Comparison of ENCODE assay signal across 1 cellular context in the genomic region with DNA sequence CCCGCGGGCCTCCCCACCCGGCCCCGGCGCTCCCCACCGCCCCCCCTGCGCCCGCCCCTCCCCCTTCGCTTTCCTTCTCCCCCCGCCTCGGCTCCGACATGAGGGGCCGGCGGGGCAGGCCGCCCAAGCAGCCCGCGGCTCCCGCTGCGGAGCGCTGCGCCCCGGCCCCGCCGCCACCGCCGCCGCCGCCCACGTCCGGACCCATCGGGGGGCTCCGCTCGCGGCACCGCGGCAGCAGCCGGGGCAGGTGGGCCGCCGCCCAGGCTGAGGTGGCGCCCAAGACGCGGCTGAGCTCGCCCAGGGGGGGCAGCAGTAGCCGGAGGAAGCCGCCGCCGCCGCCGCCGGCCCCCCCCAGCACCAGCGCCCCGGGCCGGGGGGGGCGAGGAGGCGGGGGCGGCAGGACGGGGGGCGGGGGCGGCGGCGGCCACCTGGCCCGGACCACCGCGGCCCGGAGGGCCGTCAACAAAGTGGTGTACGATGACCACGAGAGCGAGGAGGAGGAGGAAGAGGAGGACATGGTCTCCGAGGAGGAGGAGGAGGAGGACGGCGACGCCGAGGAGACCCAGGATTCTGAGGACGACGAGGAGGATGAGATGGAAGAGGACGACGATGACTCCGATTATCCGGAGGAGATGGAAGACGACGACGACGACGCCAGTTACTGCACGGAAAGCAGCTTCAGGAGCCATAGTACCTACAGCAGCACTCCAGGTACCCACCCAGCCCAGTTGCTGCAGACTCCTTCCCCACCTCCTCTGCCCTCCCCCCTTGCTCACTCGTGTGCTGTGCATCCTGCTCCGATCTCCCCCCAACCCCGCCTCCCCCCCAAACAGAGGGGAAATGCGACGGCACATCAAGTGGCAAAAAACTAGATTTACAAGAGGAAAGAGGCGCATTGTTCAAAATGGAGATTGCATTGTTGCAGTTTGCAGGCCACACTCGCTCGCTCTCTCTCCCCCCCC.
TF ChIP-seq lines count a peak whose summit lies in the region.
"Not testable (repeated sequence)": the region's sequence is repeated elsewhere in the genome, so short reads cannot be mapped to it uniquely, and the experiment has no call there.

No MANE protein-coding gene starts in this region.

TF ChIP-seq in K562, 482 proteins besides CTCF, POLR2A, EP300 and RAD21 (continued from another document and continues in another):
- TF ChIP-seq, protein P1, sequence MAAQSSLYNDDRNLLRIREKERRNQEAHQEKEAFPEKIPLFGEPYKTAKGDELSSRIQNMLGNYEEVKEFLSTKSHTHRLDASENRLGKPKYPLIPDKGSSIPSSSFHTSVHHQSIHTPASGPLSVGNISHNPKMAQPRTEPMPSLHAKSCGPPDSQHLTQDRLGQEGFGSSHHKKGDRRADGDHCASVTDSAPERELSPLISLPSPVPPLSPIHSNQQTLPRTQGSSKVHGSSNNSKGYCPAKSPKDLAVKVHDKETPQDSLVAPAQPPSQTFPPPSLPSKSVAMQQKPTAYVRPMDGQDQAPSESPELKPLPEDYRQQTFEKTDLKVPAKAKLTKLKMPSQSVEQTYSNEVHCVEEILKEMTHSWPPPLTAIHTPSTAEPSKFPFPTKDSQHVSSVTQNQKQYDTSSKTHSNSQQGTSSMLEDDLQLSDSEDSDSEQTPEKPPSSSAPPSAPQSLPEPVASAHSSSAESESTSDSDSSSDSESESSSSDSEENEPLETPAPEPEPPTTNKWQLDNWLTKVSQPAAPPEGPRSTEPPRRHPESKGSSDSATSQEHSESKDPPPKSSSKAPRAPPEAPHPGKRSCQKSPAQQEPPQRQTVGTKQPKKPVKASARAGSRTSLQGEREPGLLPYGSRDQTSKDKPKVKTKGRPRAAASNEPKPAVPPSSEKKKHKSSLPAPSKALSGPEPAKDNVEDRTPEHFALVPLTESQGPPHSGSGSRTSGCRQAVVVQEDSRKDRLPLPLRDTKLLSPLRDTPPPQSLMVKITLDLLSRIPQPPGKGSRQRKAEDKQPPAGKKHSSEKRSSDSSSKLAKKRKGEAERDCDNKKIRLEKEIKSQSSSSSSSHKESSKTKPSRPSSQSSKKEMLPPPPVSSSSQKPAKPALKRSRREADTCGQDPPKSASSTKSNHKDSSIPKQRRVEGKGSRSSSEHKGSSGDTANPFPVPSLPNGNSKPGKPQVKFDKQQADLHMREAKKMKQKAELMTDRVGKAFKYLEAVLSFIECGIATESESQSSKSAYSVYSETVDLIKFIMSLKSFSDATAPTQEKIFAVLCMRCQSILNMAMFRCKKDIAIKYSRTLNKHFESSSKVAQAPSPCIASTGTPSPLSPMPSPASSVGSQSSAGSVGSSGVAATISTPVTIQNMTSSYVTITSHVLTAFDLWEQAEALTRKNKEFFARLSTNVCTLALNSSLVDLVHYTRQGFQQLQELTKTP (IDR thresholded peaks at IDR 0.05; ENCODE audit: low read depth in 1 of 2, partially characterized antibody in 2 of 2) = peak in 1 of 2 experiments; percentile 28
- TF ChIP-seq SUPT5H (IDR thresholded peaks at IDR 0.05) (peak; percentile 46; the same call in 1 of the 2 replicates), SMARCE1 (IDR thresholded peaks at IDR 0.05) (peak; percentile 50; the same call in 1 of the 2 replicates), HLTF (IDR thresholded peaks at IDR 0.05) (0 out of 2 replicates have a peak, but pooled peaks have one; percentile 39), LARP7 (IDR thresholded peaks at IDR 0.05) (0 out of 2 replicates have a peak, but pooled peaks have one; percentile 37), ZBTB7A (IDR thresholded peaks at IDR 0.05; ENCODE audit: borderline replicate concordance, control insufficient read depth, low read depth, low read length) (peak; percentile 27; the same call in 1 of the 2 replicates), L3MBTL2 (IDR thresholded peaks at IDR 0.05) (0 out of 2 replicates have a peak, but pooled peaks have one; percentile 23), NFRKB (IDR thresholded peaks at IDR 0.05; ENCODE audit: low read depth) (peak; percentile 53; the same call in 1 of the 2 replicates), RBBP5 (IDR thresholded peaks at IDR 0.05; ENCODE audit: borderline replicate concordance, insufficient read depth, low read length, poor library complexity, severe bottlenecking) (peak; percentile 37), ZNF263 (CRISPR knock-in tag; IDR thresholded peaks at IDR 0.05; ENCODE audit: borderline replicate concordance) (peak; percentile 98), SMARCA5 (IDR thresholded peaks at IDR 0.05) (0 out of 2 replicates have a peak, but pooled peaks have one; percentile 23), MAZ (CRISPR knock-in tag; conservative IDR thresholded peaks at IDR 0.05 in 1 of 2, IDR thresholded peaks at IDR 0.05 in 1 of 2) (peak in 1 of 2 experiments; percentile 52; a peak in 1 of 4 replicates), CREM (IDR thresholded peaks at IDR 0.05; ENCODE audit: low read depth) (0 out of 2 replicates have a peak, but pooled peaks have one; percentile 26), POLR2G (IDR thresholded peaks at IDR 0.05; ENCODE audit: low read depth, low read length) (peak; percentile 42; the same call in 1 of the 2 replicates), GATAD2A (IDR thresholded peaks at IDR 0.05) (peak; percentile 56; the same call in 1 of the 2 replicates), ARID1B (IDR thresholded peaks at IDR 0.05) (0 out of 2 replicates have a peak, but pooled peaks have one; percentile 9), MTA1 (IDR thresholded peaks at IDR 0.05; ENCODE audit: borderline replicate concordance) (peak; percentile 63; the same call in 1 of the 2 replicates), CC2D1A (IDR thresholded peaks at IDR 0.05) (peak; percentile 26; the same call in 1 of the 2 replicates), HDAC1 (IDR thresholded peaks at IDR 0.05) (peak in 1 of 2 experiments; percentile 84; a peak in 2 of 4 replicates), RB1 (IDR thresholded peaks at IDR 0.05; ENCODE audit: low read depth) (0 out of 2 replicates have a peak, but pooled peaks have one; percentile 30), KDM1A (IDR thresholded peaks at IDR 0.05) (0 out of 4 replicates have a peak, but pooled peaks of 1 of the 2 experiments have one; percentile 11), DPF2 (IDR thresholded peaks at IDR 0.05) (peak; percentile 26; the same call in 1 of the 2 replicates), POLR2B (IDR thresholded peaks at IDR 0.05; ENCODE audit: low read depth, partially characterized antibody) (peak; percentile 36)
- TF ChIP-seq, protein P2, sequence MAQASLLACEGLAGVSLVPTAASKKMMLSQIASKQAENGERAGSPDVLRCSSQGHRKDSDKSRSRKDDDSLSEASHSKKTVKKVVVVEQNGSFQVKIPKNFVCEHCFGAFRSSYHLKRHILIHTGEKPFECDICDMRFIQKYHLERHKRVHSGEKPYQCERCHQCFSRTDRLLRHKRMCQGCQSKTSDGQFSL (CRISPR knock-in tag; IDR thresholded peaks at IDR 0.05) = peak; percentile 20; the same call in 1 of the 2 replicates
- TF ChIP-seq, protein P2 (tag; IDR thresholded peaks at IDR 0.05) = peak in 1 of 2 experiments; percentile 95; a peak in 2 of 4 replicates
- TF ChIP-seq, protein P3, sequence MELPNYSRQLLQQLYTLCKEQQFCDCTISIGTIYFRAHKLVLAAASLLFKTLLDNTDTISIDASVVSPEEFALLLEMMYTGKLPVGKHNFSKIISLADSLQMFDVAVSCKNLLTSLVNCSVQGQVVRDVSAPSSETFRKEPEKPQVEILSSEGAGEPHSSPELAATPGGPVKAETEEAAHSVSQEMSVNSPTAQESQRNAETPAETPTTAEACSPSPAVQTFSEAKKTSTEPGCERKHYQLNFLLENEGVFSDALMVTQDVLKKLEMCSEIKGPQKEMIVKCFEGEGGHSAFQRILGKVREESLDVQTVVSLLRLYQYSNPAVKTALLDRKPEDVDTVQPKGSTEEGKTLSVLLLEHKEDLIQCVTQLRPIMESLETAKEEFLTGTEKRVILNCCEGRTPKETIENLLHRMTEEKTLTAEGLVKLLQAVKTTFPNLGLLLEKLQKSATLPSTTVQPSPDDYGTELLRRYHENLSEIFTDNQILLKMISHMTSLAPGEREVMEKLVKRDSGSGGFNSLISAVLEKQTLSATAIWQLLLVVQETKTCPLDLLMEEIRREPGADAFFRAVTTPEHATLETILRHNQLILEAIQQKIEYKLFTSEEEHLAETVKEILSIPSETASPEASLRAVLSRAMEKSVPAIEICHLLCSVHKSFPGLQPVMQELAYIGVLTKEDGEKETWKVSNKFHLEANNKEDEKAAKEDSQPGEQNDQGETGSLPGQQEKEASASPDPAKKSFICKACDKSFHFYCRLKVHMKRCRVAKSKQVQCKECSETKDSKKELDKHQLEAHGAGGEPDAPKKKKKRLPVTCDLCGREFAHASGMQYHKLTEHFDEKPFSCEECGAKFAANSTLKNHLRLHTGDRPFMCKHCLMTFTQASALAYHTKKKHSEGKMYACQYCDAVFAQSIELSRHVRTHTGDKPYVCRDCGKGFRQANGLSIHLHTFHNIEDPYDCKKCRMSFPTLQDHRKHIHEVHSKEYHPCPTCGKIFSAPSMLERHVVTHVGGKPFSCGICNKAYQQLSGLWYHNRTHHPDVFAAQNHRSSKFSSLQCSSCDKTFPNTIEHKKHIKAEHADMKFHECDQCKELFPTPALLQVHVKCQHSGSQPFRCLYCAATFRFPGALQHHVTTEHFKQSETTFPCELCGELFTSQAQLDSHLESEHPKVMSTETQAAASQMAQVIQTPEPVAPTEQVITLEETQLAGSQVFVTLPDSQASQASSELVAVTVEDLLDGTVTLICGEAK (IDR thresholded peaks at IDR 0.05) = not testable (repeated sequence)
- TF ChIP-seq, protein P3 (CRISPR knock-in tag; IDR thresholded peaks at IDR 0.05) = 0 out of 2 replicates have a peak, but pooled peaks have one; percentile 18
- TF ChIP-seq, protein P4, sequence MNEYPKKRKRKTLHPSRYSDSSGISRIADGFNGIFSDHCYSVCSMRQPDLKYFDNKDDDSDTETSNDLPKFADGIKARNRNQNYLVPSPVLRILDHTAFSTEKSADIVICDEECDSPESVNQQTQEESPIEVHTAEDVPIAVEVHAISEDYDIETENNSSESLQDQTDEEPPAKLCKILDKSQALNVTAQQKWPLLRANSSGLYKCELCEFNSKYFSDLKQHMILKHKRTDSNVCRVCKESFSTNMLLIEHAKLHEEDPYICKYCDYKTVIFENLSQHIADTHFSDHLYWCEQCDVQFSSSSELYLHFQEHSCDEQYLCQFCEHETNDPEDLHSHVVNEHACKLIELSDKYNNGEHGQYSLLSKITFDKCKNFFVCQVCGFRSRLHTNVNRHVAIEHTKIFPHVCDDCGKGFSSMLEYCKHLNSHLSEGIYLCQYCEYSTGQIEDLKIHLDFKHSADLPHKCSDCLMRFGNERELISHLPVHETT (CRISPR knock-in tag; conservative IDR thresholded peaks at IDR 0.05 in 1 of 2, IDR thresholded peaks at IDR 0.05 in 1 of 2) = 0 out of 4 replicates have a peak, but pooled peaks of 1 of the 2 experiments have one; percentile 4
- TF ChIP-seq, protein P5, sequence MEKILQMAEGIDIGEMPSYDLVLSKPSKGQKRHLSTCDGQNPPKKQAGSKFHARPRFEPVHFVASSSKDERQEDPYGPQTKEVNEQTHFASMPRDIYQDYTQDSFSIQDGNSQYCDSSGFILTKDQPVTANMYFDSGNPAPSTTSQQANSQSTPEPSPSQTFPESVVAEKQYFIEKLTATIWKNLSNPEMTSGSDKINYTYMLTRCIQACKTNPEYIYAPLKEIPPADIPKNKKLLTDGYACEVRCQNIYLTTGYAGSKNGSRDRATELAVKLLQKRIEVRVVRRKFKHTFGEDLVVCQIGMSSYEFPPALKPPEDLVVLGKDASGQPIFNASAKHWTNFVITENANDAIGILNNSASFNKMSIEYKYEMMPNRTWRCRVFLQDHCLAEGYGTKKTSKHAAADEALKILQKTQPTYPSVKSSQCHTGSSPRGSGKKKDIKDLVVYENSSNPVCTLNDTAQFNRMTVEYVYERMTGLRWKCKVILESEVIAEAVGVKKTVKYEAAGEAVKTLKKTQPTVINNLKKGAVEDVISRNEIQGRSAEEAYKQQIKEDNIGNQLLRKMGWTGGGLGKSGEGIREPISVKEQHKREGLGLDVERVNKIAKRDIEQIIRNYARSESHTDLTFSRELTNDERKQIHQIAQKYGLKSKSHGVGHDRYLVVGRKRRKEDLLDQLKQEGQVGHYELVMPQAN (IDR thresholded peaks at IDR 0.05; ENCODE audit: borderline replicate concordance) = peak; percentile 45; the same call in 1 of the 2 replicates
- TF ChIP-seq, protein P6, sequence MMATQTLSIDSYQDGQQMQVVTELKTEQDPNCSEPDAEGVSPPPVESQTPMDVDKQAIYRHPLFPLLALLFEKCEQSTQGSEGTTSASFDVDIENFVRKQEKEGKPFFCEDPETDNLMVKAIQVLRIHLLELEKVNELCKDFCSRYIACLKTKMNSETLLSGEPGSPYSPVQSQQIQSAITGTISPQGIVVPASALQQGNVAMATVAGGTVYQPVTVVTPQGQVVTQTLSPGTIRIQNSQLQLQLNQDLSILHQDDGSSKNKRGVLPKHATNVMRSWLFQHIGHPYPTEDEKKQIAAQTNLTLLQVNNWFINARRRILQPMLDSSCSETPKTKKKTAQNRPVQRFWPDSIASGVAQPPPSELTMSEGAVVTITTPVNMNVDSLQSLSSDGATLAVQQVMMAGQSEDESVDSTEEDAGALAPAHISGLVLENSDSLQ (IDR thresholded peaks at IDR 0.05) = peak; percentile 26; the same call in 1 of the 2 replicates
